Comparison of ENCODE assay signal across 8 cellular contexts in the genomic region with DNA sequence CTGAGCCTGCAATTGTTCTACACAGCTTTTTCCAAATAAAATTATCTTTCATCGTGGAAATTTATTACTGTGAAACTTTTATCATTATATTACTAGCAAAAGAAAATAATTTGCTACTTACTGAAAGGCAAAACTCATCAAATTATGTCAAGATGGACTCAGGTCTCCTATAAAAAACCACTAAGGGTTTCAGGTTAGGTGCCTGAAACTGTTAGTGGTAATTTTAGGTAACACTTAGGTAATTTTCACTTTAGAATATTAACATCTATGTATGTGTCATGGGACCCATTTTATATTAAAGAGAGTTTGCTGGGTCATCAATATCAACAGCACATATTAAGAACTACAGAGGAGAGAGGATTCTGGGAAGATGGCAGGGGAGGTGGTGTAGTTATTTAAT.
"Had no signal": no experiment of that assay in that cellular context is flagged by ENCODE, and none has a peak within 500 bp of the region (broad histone marks: within the 10 kb centered on the region; RNA-seq: fewer than 3 reads in every experiment).

No MANE protein-coding gene starts in this region.

- H3K27ac ChIP-seq: GM23248 had no signal

- H3K9me3 ChIP-seq: HAP-1 had no signal

- H3K9ac ChIP-seq: GM23248 had no signal

- DNase-seq: GM23248, GOT3, H7, H9, HCEC 1CT, HFFc6 had no signal

- H3K4me3 Mint-ChIP-seq: H9, HFFc6 had no signal

- ATAC-seq: HCT116 had no signal

- H2AFZ ChIP-seq: GM23248 had no signal

- H3K4me3 ChIP-seq: GM23248, HAP-1 had no signal

- H3K27ac Mint-ChIP-seq: HFFc6 had no signal

- H3K36me3 ChIP-seq: HAP-1 had no signal
